ENCODE assay signal across 19 cellular contexts in the genomic region with DNA sequence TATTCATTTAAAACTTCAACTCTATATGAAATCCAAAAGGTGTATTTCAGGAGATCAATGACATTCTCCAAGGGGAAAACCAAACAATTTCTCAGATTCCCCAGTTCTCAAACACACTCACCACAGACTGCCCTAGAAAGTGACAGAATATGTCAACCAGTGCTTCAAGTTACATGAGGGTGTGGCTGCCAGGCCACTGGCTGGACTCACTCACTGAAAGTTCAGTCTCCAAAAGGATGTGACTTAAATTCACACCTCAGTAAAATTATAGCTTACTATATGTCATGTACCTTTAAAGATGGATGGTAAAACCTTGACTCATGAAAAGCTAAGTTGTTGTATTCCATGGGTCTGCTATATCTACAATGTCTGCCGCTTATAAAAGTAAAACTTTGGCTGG.
"Had no signal": no experiment of that assay in that cellular context is flagged by ENCODE, and none has a peak within 500 bp of the region (broad histone marks: within the 10 kb centered on the region; RNA-seq: fewer than 3 reads in every experiment).

No MANE protein-coding gene starts in this region.

- ATAC-seq: right lobe of liver, upper lobe of right lung had no signal

- DNase-seq: activated CD4-positive, alpha-beta T cell treated with anti-CD3 and anti-CD28 coated beads, Interleukin-2, amount 10 ng/mL, durations not matched to agents 7 days and 5 days; activated CD4-positive, CD25-positive, alpha-beta regulatory T cell; activated CD8-positive, alpha-beta memory T cell treated with anti-CD3 and anti-CD28 coated beads for 24 hours; activated gamma-delta T cell treated with Interleukin-2 at 50 U/mL for 16 hours; activated naive CD8-positive, alpha-beta T cell treated with anti-CD3 and anti-CD28 coated beads, Interleukin-2, amount 10 ng/mL, durations not matched to agents 7 days and 5 days; activated T-cell treated with anti-CD3 and anti-CD28 coated beads, Interleukin-2, amount 50 U/mL, for 1 hour; amniotic stem cell; brain microvascular endothelial cell; dorsolateral prefrontal cortex; effector memory CD4-positive, alpha-beta T cell; mammary epithelial cell; naive B cell; nephron progenitor cell; right lobe of liver; stimulated activated CD4-positive, alpha-beta T cell treated with anti-CD3 and anti-CD28 coated beads, Interleukin-12 subunit alpha, Interleukin-12 subunit beta, amount 100 ng/mL, for 4 hours; stimulated activated CD4-positive, alpha-beta T cell treated with anti-CD3 and anti-CD28 coated beads, Interleukin-4, amount 100 ng/mL, for 1 hour; T-helper 1 cell; tibial artery; upper lobe of right lung had no signal
